1 cellular context compared by ENCODE assay signal in genomic region chr3:46360904-46361303, GRCh38.
TF ChIP-seq lines count a peak whose summit lies in the region.

No MANE protein-coding gene starts in this region.

TF ChIP-seq in K562, 482 proteins besides CTCF, POLR2A, EP300 and RAD21 (continued from another document):
- TF ChIP-seq ZBTB2 (IDR thresholded peaks at IDR 0.05) (no peak), SRSF1 (IDR thresholded peaks at IDR 0.05; ENCODE audit: low read depth, low read length) (no peak), EZH2 (IDR thresholded peaks at IDR 0.05; ENCODE audit: borderline replicate concordance, low read depth, low read length) (no peak), NR2C2 (CRISPR knock-in tag; IDR thresholded peaks at IDR 0.05) (no peak), NR2C2 (tag; IDR thresholded peaks at IDR 0.05) (no peak), U2AF2 (optimal IDR thresholded peaks at IDR 0.05; ENCODE audit: low read depth, low read length) (no peak), ZNF592 (IDR thresholded peaks at IDR 0.05) (no peak), EWSR1 (IDR thresholded peaks at IDR 0.05; ENCODE audit: borderline replicate concordance, low read depth, partially characterized antibody) (no peak), KAT7 (CRISPR knock-in tag; IDR thresholded peaks at IDR 0.05; ENCODE audit: borderline replicate concordance) (no peak), TCF7L2 (IDR thresholded peaks at IDR 0.05; ENCODE audit: low read depth, low read length) (no peak), MAFF (IDR thresholded peaks at IDR 0.05; ENCODE audit: low read length) (no peak)
TF ChIP-seq in K562: peak in this region for 0.
